In the genomic region with DNA sequence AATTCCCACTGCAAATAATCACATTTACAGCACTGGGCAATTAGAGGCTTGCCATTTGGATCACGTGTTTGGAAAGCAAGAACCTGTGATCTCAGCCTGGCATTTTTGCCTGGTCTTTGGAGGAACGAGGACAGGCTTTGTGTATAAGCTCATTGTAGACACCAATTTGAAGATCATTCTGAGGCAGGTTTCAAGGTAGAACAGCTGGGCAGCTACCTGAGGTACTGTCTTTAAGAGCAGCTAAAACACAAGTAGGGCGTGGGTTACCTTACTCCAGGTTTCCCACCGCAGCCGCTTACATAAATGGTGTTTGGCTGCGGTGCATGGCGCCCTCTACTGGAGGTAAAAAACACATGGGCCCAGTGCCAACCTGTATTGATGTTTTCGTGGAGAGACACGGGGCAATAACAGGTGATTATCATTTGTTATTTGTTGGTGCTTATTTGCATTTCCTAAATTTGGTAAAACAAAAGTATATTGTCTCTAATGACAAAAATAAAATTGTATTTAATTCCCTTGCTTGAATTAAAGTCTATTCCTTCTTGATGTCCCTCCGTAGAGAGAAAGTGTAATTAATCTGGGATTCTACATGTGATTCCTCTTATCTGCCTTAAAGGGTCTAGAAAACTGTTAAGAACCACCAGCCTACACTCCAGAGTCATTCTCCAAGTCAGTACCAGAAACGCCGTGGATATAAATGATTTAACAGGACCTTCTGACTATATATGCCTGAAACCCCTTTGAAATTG, we compare ENCODE assay signal across 8 cellular contexts.
DNase-seq lines count a peak whose midpoint lies in the region; ATAC-seq and TF ChIP-seq lines count a peak whose summit lies in the region.

No MANE protein-coding gene starts in this region.

- no peaks in the 10 kb centered on the region for H3K9me3 Mint-ChIP-seq in CD8-positive, alpha-beta memory T cell
- H3K9me3 Mint-ChIP-seq in endodermal cell = peaks cover 14% of the 10 kb centered on the region

- peak; percentile 48 for ATAC-seq in HG03342 (IDR thresholded peaks at IDR 0.05; ENCODE audit: unreplicated experiment)
- ATAC-seq in GM18909 (IDR thresholded peaks at IDR 0.05; ENCODE audit: poor library complexity, unreplicated experiment) = no peak

- H3K9ac ChIP-seq in endodermal cell (ENCODE audit: extremely low read depth, low read length, poor library complexity, severe bottlenecking) = no peak overlapping the region

- H3K4me3 Mint-ChIP-seq in CD8-positive, alpha-beta memory T cell = no peak overlapping the region
- no peak overlapping the region for H3K4me3 Mint-ChIP-seq in endodermal cell

- no peaks in the 10 kb centered on the region for H3K9me3 ChIP-seq in CD8-positive, alpha-beta memory T cell (ENCODE audit: low read length)
- peaks cover 12% of the 10 kb centered on the region for H3K9me3 ChIP-seq in endodermal cell (ENCODE audit: control insufficient read depth, low read length)

- H3K36me3 Mint-ChIP-seq in CD8-positive, alpha-beta memory T cell = no peaks in the 10 kb centered on the region
- no peaks in the 10 kb centered on the region for H3K36me3 Mint-ChIP-seq in endodermal cell (ENCODE audit: low read depth)

- peak; percentile 97 for TF ChIP-seq CTCF in endodermal cell (conservative IDR thresholded peaks at IDR 0.05)

- H3K4me1 ChIP-seq in CD8-positive, alpha-beta memory T cell (ENCODE audit: insufficient read depth, low read length) = no peaks in the 10 kb centered on the region
- H3K4me1 ChIP-seq in endodermal cell (ENCODE audit: control insufficient read depth, insufficient read depth, low read length) = no peaks in the 10 kb centered on the region

- peak overlapping the region in 1 of 8 donors; percentile 56 for H3K27ac Mint-ChIP-seq in CD8-positive, alpha-beta memory T cell
- H3K27ac Mint-ChIP-seq in endodermal cell = no peak overlapping the region

- peaks cover 7 to 9% of the 10 kb centered on the region in 2 donors for H3K27me3 Mint-ChIP-seq in CD8-positive, alpha-beta memory T cell
- H3K27me3 Mint-ChIP-seq in endodermal cell (ENCODE audit: insufficient read depth) = peaks cover 10% of the 10 kb centered on the region

- H3K36me3 ChIP-seq in CD8-positive, alpha-beta memory T cell (ENCODE audit: insufficient read depth, low read length) = no peaks in the 10 kb centered on the region
- no peaks in the 10 kb centered on the region for H3K36me3 ChIP-seq in endodermal cell (ENCODE audit: control insufficient read depth, insufficient read depth, low read length)

- peaks cover 1 to 7% (median 3%) of the 10 kb centered on the region in 3 donors for H3K4me1 Mint-ChIP-seq in CD8-positive, alpha-beta memory T cell
- no peaks in the 10 kb centered on the region for H3K4me1 Mint-ChIP-seq in endodermal cell

- CTCF ChIA-PET in CD8-positive, alpha-beta memory T cell (lab: Charles Lee) = interaction anchor here (0.7 to 1.9 kb wide), 17 partner anchors 8 to 332 kb away, joined by 3 to 9 read pairs (median 3); no protein-coding TSS in a partner anchor

- DNase-seq in CD8-positive, alpha-beta memory T cell = peak; percentile 55 to 79 (median 58)
- peak; percentile 79 for DNase-seq in NCI-H774 (lab: John Stamatoyannopoulos, UW)
- DNase-seq in activated CD8-positive, alpha-beta memory T cell treated with anti-CD3 and anti-CD28 coated beads for 1 hour (ENCODE audit: extremely low read depth in 1 of 2, low read depth in 1 of 2) = peak; percentile 27 to 47
- DNase-seq in endodermal cell = peak; percentile 93
- peak; percentile 82 for DNase-seq in midbrain (lab: John Stamatoyannopoulos, UW)
- peak; percentile 40 to 42 for DNase-seq in stimulated activated CD8-positive, alpha-beta memory T cell treated with anti-CD3 and anti-CD28 coated beads, Interleukin-2, amount 100 ng/mL, for 1 hour (ENCODE audit: low read depth in 2 of 2)

- H3K4me3 ChIP-seq in CD8-positive, alpha-beta memory T cell (ENCODE audit: low read length) = no peak overlapping the region
- H3K4me3 ChIP-seq in endodermal cell (ENCODE audit: low read length) = no peak overlapping the region

- 46 to 47% methylated on average over 8 to 12 of the region's 12 CpGs for WGBS in endodermal cell (ENCODE audit: insufficient coverage in 1 of 2, insufficient read length in 1 of 2), 2 experiments

- POLR2A ChIA-PET in CD8-positive, alpha-beta memory T cell (lab: Charles Lee) = no interaction called here

- no peak overlapping the region for H3K27ac ChIP-seq in CD8-positive, alpha-beta memory T cell (ENCODE audit: low read depth, low read length)
- no peak overlapping the region for H3K27ac ChIP-seq in endodermal cell (ENCODE audit: low read depth, low read length)

- H3K27me3 ChIP-seq in CD8-positive, alpha-beta memory T cell (ENCODE audit: insufficient read depth, low read length, poor library complexity, severe bottlenecking) = no peaks in the 10 kb centered on the region
- peaks cover 4% of the 10 kb centered on the region for H3K27me3 ChIP-seq in endodermal cell (ENCODE audit: control insufficient read depth, insufficient read depth, low read length, poor library complexity, severe bottlenecking)

Comparison
In these comparisons a context has a peak if more than half of its experiments do, and no peak if none do; other contexts are left out.
1. DNase-seq: peak in every context shown above with its lines; median percentile 93 in endodermal cell; 82 in midbrain; 79 in NCI-H774; 58 in CD8-positive, alpha-beta memory T cell; 41 in stimulated activated CD8-positive, alpha-beta memory T cell treated with anti-CD3 and anti-CD28 coated beads, Interleukin-2, amount 100 ng/mL, for 1 hour; 37 in activated CD8-positive, alpha-beta memory T cell treated with anti-CD3 and anti-CD28 coated beads for 1 hour.